8 cellular contexts compared by ENCODE assay signal in genomic region chr13:78241278-78241919, GRCh38.
DNase-seq lines count a peak whose midpoint lies in the region; ATAC-seq and TF ChIP-seq lines count a peak whose summit lies in the region.

No MANE protein-coding gene starts in this region.

- CTCF ChIA-PET in WTC11 (lab: Charles Lee), result interaction anchor here (0.5 to 4.0 kb wide), 37 partner anchors 9 to 737 kb away, joined by 3 to 40 read pairs (median 3); partner anchors contain the start of gene POU4F1

- H3K4me3 Mint-ChIP-seq in WTC11, result no peak overlapping the region
- no peak overlapping the region for H3K4me3 Mint-ChIP-seq in stimulated activated effector memory CD8-positive, alpha-beta T cell treated with anti-CD3 and anti-CD28 coated beads, Interleukin-12 subunit alpha, Interleukin-12 subunit beta, amount 100 ng/mL, for 72 hours

- H3K4me1 ChIP-seq in right cardiac atrium (ENCODE audit: control insufficient read depth, insufficient read depth, low read length) (no peaks in the 10 kb centered on the region), thyroid gland (no peaks in the 10 kb centered on the region)

- no peaks in the 10 kb centered on the region for H3K9me3 Mint-ChIP-seq in WTC11
- H3K9me3 Mint-ChIP-seq in stimulated activated effector memory CD8-positive, alpha-beta T cell treated with anti-CD3 and anti-CD28 coated beads, Interleukin-12 subunit alpha, Interleukin-12 subunit beta, amount 100 ng/mL, for 72 hours, result no peaks in the 10 kb centered on the region

- no peaks in the 10 kb centered on the region for H3K36me3 Mint-ChIP-seq in WTC11
- H3K36me3 Mint-ChIP-seq in stimulated activated effector memory CD8-positive, alpha-beta T cell treated with anti-CD3 and anti-CD28 coated beads, Interleukin-12 subunit alpha, Interleukin-12 subunit beta, amount 100 ng/mL, for 72 hours, result no peaks in the 10 kb centered on the region

- ATAC-seq in GM21515 (IDR thresholded peaks at IDR 0.05; ENCODE audit: unreplicated experiment) (peak; percentile 64), WTC11 (peak; percentile 86), right cardiac atrium (no peak)
- no peak for ATAC-seq in stimulated activated effector memory CD8-positive, alpha-beta T cell treated with anti-CD3 and anti-CD28 coated beads, Interleukin-12 subunit alpha, Interleukin-12 subunit beta, amount 100 ng/mL, for 72 hours

- H3K4me3 ChIP-seq in right cardiac atrium (ENCODE audit: low read length) (no peak overlapping the region), thyroid gland (replicated peaks in 1 of 3) (no peak overlapping the region)

- TF ChIP-seq CTCF in WTC11 (IDR thresholded peaks at IDR 0.05), result peak; percentile 78
- TF ChIP-seq CTCF in thyroid gland (IDR thresholded peaks at IDR 0.05), result peak in 4 of 6 experiments; percentile 9 to 42 (median 18)

- H3K27ac ChIP-seq in right cardiac atrium (ENCODE audit: low read length) (no peak overlapping the region), thyroid gland (no peak overlapping the region)

- H3K27me3 Mint-ChIP-seq in WTC11 (ENCODE audit: low read depth), result no peaks in the 10 kb centered on the region; the same call in 1 of the 2 replicates

- H3K27me3 ChIP-seq in right cardiac atrium (ENCODE audit: control insufficient read depth, insufficient read depth) (no peaks in the 10 kb centered on the region), thyroid gland (no peaks in the 10 kb centered on the region)

- 6% methylated on average over 4 of the region's 4 CpGs for WGBS in right cardiac atrium
- 7 to 9% methylated on average over 4 of the region's 4 CpGs for WGBS in thyroid gland, 2 donors

- no peaks in the 10 kb centered on the region for H3K36me3 ChIP-seq in thyroid gland

- DNase-seq in DMS 273 (lab: John Stamatoyannopoulos, UW; ENCODE audit: unreplicated experiment) (peak; percentile 68), DMS 273 treated with DMSO at 0.1 percent for 48 hours (lab: John Stamatoyannopoulos, UW) (no peak), NCI-H146 (lab: John Stamatoyannopoulos, UW) (peak; percentile 30), WTC11 (ENCODE audit: low spot score) (peak; percentile 73), right cardiac atrium (peak; percentile 15 to 42 (median 34)), thyroid gland (peak; percentile 8)
- no peak for DNase-seq in stimulated activated effector memory CD8-positive, alpha-beta T cell treated with anti-CD3 and anti-CD28 coated beads, Interleukin-12 subunit alpha, Interleukin-12 subunit beta, amount 100 ng/mL, for 72 hours (ENCODE audit: low spot score in 2 of 2)

- TF ChIP-seq POLR2A in thyroid gland (IDR thresholded peaks at IDR 0.05), result no peak

- H3K9me3 ChIP-seq in right cardiac atrium (ENCODE audit: control insufficient read depth, low read length) (no peaks in the 10 kb centered on the region), thyroid gland (no peaks in the 10 kb centered on the region)

- H3K27ac Mint-ChIP-seq in WTC11, result no peak overlapping the region
- H3K27ac Mint-ChIP-seq in stimulated activated effector memory CD8-positive, alpha-beta T cell treated with anti-CD3 and anti-CD28 coated beads, Interleukin-12 subunit alpha, Interleukin-12 subunit beta, amount 100 ng/mL, for 72 hours, result no peak overlapping the region

- intact Hi-C loops in right cardiac atrium (cut with DNase I), result no loop called here
- intact Hi-C loops in thyroid gland (cut with DNase I), result no loop called here

- peaks cover 16% of the 10 kb centered on the region for H3K4me1 Mint-ChIP-seq in WTC11
- H3K4me1 Mint-ChIP-seq in stimulated activated effector memory CD8-positive, alpha-beta T cell treated with anti-CD3 and anti-CD28 coated beads, Interleukin-12 subunit alpha, Interleukin-12 subunit beta, amount 100 ng/mL, for 72 hours, result no peaks in the 10 kb centered on the region

- POLR2A ChIA-PET in WTC11 (lab: Charles Lee), result interaction anchor here (0.6 kb wide), 1 partner anchor 62 kb away, joined by 6 read pairs; no protein-coding TSS in a partner anchor

TF ChIP-seq in WTC11, 78 proteins besides CTCF, POLR2A, EP300 and RAD21:
- no peak for TF ChIP-seq MYBL2 (CRISPR knock-in tag; IDR thresholded peaks at IDR 0.05)

Comparison
In these comparisons a context has a peak if more than half of its experiments do, and no peak if none do; other contexts are left out.
1. DNase-seq: peak in DMS 273 (single experiment), NCI-H146 (single experiment), WTC11 (single experiment), right cardiac atrium (3 of 3) and thyroid gland (2 of 2); none in DMS 273 treated with DMSO at 0.1 percent for 48 hours (single experiment) and stimulated activated effector memory CD8-positive, alpha-beta T cell treated with anti-CD3 and anti-CD28 coated beads, Interleukin-12 subunit alpha, Interleukin-12 subunit beta, amount 100 ng/mL, for 72 hours (0 of 2).
2. ATAC-seq: peak in GM21515 (single experiment) and WTC11 (single experiment); none in right cardiac atrium (0 of 2) and stimulated activated effector memory CD8-positive, alpha-beta T cell treated with anti-CD3 and anti-CD28 coated beads, Interleukin-12 subunit alpha, Interleukin-12 subunit beta, amount 100 ng/mL, for 72 hours (single experiment).